In the genomic region with DNA sequence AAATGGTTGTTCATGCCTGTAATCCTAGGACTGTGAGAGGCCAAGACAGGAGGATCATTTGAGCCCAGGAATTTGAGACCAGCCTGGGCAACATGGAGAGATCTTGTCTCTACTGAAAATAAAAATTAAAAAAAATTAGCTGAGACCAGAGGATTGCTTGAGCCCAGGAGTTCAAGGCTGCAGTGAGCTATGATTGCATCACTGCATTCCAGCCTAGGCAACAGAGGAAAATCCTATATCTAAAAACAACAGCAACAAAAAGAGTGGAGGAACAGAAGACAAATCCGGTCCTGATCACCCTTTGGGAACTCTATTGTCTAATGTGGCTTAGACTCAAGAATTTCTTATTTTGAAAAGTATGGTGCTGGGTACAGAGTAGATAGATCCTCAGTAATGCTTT, we compare ENCODE assay signal across 1 cellular context.
A peak's percentile ranks its signal among the peaks of the same experiment; 100 is the strongest.
TF ChIP-seq lines count a peak whose summit lies in the region.

No MANE protein-coding gene starts in this region.

TF ChIP-seq in HepG2, 621 proteins besides CTCF, POLR2A, EP300 and RAD21 (continued from another document and continues in another):
- TF ChIP-seq, protein P1, sequence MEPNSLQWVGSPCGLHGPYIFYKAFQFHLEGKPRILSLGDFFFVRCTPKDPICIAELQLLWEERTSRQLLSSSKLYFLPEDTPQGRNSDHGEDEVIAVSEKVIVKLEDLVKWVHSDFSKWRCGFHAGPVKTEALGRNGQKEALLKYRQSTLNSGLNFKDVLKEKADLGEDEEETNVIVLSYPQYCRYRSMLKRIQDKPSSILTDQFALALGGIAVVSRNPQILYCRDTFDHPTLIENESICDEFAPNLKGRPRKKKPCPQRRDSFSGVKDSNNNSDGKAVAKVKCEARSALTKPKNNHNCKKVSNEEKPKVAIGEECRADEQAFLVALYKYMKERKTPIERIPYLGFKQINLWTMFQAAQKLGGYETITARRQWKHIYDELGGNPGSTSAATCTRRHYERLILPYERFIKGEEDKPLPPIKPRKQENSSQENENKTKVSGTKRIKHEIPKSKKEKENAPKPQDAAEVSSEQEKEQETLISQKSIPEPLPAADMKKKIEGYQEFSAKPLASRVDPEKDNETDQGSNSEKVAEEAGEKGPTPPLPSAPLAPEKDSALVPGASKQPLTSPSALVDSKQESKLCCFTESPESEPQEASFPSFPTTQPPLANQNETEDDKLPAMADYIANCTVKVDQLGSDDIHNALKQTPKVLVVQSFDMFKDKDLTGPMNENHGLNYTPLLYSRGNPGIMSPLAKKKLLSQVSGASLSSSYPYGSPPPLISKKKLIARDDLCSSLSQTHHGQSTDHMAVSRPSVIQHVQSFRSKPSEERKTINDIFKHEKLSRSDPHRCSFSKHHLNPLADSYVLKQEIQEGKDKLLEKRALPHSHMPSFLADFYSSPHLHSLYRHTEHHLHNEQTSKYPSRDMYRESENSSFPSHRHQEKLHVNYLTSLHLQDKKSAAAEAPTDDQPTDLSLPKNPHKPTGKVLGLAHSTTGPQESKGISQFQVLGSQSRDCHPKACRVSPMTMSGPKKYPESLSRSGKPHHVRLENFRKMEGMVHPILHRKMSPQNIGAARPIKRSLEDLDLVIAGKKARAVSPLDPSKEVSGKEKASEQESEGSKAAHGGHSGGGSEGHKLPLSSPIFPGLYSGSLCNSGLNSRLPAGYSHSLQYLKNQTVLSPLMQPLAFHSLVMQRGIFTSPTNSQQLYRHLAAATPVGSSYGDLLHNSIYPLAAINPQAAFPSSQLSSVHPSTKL (CRISPR knock-in tag; IDR thresholded peaks at IDR 0.05): peak; percentile 61
- no peak for TF ChIP-seq JUND (CRISPR knock-in tag; IDR thresholded peaks at IDR 0.05)
- TF ChIP-seq ZNF7 (CRISPR knock-in tag; IDR thresholded peaks at IDR 0.05): no peak
- TF ChIP-seq FOXP1 (IDR thresholded peaks at IDR 0.05): no peak
- TF ChIP-seq FOXP1 (CRISPR knock-in tag; IDR thresholded peaks at IDR 0.05): 0 out of 2 replicates have a peak, but pooled peaks have one; percentile 15
- TF ChIP-seq, protein P2, sequence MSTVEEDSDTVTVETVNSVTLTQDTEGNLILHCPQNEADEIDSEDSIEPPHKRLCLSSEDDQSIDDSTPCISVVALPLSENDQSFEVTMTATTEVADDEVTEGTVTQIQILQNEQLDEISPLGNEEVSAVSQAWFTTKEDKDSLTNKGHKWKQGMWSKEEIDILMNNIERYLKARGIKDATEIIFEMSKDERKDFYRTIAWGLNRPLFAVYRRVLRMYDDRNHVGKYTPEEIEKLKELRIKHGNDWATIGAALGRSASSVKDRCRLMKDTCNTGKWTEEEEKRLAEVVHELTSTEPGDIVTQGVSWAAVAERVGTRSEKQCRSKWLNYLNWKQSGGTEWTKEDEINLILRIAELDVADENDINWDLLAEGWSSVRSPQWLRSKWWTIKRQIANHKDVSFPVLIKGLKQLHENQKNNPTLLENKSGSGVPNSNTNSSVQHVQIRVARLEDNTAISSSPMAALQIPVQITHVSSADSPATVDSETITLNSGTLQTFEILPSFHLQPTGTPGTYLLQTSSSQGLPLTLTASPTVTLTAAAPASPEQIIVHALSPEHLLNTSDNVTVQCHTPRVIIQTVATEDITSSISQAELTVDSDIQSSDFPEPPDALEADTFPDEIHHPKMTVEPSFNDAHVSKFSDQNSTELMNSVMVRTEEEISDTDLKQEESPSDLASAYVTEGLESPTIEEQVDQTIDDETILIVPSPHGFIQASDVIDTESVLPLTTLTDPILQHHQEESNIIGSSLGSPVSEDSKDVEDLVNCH (CRISPR knock-in tag; IDR thresholded peaks at IDR 0.05): no peak
- TF ChIP-seq ZNF343 (CRISPR knock-in tag; IDR thresholded peaks at IDR 0.05): no peak
- TF ChIP-seq ZNF501 (CRISPR knock-in tag; IDR thresholded peaks at IDR 0.05): no peak
- TF ChIP-seq, protein P3, sequence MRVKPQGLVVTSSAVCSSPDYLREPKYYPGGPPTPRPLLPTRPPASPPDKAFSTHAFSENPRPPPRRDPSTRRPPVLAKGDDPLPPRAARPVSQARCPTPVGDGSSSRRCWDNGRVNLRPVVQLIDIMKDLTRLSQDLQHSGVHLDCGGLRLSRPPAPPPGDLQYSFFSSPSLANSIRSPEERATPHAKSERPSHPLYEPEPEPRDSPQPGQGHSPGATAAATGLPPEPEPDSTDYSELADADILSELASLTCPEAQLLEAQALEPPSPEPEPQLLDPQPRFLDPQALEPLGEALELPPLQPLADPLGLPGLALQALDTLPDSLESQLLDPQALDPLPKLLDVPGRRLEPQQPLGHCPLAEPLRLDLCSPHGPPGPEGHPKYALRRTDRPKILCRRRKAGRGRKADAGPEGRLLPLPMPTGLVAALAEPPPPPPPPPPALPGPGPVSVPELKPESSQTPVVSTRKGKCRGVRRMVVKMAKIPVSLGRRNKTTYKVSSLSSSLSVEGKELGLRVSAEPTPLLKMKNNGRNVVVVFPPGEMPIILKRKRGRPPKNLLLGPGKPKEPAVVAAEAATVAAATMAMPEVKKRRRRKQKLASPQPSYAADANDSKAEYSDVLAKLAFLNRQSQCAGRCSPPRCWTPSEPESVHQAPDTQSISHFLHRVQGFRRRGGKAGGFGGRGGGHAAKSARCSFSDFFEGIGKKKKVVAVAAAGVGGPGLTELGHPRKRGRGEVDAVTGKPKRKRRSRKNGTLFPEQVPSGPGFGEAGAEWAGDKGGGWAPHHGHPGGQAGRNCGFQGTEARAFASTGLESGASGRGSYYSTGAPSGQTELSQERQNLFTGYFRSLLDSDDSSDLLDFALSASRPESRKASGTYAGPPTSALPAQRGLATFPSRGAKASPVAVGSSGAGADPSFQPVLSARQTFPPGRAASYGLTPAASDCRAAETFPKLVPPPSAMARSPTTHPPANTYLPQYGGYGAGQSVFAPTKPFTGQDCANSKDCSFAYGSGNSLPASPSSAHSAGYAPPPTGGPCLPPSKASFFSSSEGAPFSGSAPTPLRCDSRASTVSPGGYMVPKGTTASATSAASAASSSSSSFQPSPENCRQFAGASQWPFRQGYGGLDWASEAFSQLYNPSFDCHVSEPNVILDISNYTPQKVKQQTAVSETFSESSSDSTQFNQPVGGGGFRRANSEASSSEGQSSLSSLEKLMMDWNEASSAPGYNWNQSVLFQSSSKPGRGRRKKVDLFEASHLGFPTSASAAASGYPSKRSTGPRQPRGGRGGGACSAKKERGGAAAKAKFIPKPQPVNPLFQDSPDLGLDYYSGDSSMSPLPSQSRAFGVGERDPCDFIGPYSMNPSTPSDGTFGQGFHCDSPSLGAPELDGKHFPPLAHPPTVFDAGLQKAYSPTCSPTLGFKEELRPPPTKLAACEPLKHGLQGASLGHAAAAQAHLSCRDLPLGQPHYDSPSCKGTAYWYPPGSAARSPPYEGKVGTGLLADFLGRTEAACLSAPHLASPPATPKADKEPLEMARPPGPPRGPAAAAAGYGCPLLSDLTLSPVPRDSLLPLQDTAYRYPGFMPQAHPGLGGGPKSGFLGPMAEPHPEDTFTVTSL (CRISPR knock-in tag; IDR thresholded peaks at IDR 0.05; ENCODE audit: borderline replicate concordance): no peak
- TF ChIP-seq, protein P4, sequence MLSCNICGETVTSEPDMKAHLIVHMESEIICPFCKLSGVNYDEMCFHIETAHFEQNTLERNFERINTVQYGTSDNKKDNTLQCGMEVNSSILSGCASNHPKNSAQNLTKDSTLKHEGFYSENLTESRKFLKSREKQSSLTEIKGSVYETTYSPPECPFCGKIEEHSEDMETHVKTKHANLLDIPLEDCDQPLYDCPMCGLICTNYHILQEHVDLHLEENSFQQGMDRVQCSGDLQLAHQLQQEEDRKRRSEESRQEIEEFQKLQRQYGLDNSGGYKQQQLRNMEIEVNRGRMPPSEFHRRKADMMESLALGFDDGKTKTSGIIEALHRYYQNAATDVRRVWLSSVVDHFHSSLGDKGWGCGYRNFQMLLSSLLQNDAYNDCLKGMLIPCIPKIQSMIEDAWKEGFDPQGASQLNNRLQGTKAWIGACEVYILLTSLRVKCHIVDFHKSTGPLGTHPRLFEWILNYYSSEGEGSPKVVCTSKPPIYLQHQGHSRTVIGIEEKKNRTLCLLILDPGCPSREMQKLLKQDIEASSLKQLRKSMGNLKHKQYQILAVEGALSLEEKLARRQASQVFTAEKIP (CRISPR knock-in tag; IDR thresholded peaks at IDR 0.05; ENCODE audit: borderline replicate concordance): no peak
- no peak for TF ChIP-seq ZSCAN22 (CRISPR knock-in tag; IDR thresholded peaks at IDR 0.05)
- TF ChIP-seq, protein P5, sequence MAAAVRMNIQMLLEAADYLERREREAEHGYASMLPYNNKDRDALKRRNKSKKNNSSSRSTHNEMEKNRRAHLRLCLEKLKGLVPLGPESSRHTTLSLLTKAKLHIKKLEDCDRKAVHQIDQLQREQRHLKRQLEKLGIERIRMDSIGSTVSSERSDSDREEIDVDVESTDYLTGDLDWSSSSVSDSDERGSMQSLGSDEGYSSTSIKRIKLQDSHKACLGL (CRISPR knock-in tag; IDR thresholded peaks at IDR 0.05): no peak
- TF ChIP-seq, protein P6, sequence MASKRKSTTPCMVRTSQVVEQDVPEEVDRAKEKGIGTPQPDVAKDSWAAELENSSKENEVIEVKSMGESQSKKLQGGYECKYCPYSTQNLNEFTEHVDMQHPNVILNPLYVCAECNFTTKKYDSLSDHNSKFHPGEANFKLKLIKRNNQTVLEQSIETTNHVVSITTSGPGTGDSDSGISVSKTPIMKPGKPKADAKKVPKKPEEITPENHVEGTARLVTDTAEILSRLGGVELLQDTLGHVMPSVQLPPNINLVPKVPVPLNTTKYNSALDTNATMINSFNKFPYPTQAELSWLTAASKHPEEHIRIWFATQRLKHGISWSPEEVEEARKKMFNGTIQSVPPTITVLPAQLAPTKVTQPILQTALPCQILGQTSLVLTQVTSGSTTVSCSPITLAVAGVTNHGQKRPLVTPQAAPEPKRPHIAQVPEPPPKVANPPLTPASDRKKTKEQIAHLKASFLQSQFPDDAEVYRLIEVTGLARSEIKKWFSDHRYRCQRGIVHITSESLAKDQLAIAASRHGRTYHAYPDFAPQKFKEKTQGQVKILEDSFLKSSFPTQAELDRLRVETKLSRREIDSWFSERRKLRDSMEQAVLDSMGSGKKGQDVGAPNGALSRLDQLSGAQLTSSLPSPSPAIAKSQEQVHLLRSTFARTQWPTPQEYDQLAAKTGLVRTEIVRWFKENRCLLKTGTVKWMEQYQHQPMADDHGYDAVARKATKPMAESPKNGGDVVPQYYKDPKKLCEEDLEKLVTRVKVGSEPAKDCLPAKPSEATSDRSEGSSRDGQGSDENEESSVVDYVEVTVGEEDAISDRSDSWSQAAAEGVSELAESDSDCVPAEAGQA (IDR thresholded peaks at IDR 0.05; ENCODE audit: low read depth): no peak
- TF ChIP-seq, protein P6 (CRISPR knock-in tag; IDR thresholded peaks at IDR 0.05; ENCODE audit: borderline replicate concordance): no peak
- TF ChIP-seq KDM4B (CRISPR knock-in tag; IDR thresholded peaks at IDR 0.05): no peak
- no peak for TF ChIP-seq SP140L (CRISPR knock-in tag; IDR thresholded peaks at IDR 0.05; ENCODE audit: borderline replicate concordance)
- TF ChIP-seq, protein P7, sequence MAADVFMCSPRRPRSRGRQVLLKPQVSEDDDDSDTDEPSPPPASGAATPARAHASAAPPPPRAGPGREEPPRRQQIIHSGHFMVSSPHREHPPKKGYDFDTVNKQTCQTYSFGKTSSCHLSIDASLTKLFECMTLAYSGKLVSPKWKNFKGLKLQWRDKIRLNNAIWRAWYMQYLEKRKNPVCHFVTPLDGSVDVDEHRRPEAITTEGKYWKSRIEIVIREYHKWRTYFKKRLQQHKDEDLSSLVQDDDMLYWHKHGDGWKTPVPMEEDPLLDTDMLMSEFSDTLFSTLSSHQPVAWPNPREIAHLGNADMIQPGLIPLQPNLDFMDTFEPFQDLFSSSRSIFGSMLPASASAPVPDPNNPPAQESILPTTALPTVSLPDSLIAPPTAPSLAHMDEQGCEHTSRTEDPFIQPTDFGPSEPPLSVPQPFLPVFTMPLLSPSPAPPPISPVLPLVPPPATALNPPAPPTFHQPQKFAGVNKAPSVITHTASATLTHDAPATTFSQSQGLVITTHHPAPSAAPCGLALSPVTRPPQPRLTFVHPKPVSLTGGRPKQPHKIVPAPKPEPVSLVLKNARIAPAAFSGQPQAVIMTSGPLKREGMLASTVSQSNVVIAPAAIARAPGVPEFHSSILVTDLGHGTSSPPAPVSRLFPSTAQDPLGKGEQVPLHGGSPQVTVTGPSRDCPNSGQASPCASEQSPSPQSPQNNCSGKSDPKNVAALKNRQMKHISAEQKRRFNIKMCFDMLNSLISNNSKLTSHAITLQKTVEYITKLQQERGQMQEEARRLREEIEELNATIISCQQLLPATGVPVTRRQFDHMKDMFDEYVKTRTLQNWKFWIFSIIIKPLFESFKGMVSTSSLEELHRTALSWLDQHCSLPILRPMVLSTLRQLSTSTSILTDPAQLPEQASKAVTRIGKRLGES (CRISPR knock-in tag; IDR thresholded peaks at IDR 0.05; ENCODE audit: borderline replicate concordance): no peak
- TF ChIP-seq POLR2G (IDR thresholded peaks at IDR 0.05; ENCODE audit: low read depth, low read length): no peak
- TF ChIP-seq SMAD3 (CRISPR knock-in tag; IDR thresholded peaks at IDR 0.05): no peak
- TF ChIP-seq MTA1 (CRISPR knock-in tag; IDR thresholded peaks at IDR 0.05; ENCODE audit: borderline replicate concordance): no peak
- no peak for TF ChIP-seq HMG20B (CRISPR knock-in tag; conservative IDR thresholded peaks at IDR 0.05)
- TF ChIP-seq, protein P8, sequence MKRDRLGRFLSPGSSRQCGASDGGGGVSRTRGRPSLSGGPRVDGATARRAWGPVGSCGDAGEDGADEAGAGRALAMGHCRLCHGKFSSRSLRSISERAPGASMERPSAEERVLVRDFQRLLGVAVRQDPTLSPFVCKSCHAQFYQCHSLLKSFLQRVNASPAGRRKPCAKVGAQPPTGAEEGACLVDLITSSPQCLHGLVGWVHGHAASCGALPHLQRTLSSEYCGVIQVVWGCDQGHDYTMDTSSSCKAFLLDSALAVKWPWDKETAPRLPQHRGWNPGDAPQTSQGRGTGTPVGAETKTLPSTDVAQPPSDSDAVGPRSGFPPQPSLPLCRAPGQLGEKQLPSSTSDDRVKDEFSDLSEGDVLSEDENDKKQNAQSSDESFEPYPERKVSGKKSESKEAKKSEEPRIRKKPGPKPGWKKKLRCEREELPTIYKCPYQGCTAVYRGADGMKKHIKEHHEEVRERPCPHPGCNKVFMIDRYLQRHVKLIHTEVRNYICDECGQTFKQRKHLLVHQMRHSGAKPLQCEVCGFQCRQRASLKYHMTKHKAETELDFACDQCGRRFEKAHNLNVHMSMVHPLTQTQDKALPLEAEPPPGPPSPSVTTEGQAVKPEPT (CRISPR knock-in tag; IDR thresholded peaks at IDR 0.05; ENCODE audit: low read depth): no peak
- no peak for TF ChIP-seq ZC3H13 (CRISPR knock-in tag; IDR thresholded peaks at IDR 0.05)
